13 cellular contexts compared by ENCODE assay signal in the genomic region with DNA sequence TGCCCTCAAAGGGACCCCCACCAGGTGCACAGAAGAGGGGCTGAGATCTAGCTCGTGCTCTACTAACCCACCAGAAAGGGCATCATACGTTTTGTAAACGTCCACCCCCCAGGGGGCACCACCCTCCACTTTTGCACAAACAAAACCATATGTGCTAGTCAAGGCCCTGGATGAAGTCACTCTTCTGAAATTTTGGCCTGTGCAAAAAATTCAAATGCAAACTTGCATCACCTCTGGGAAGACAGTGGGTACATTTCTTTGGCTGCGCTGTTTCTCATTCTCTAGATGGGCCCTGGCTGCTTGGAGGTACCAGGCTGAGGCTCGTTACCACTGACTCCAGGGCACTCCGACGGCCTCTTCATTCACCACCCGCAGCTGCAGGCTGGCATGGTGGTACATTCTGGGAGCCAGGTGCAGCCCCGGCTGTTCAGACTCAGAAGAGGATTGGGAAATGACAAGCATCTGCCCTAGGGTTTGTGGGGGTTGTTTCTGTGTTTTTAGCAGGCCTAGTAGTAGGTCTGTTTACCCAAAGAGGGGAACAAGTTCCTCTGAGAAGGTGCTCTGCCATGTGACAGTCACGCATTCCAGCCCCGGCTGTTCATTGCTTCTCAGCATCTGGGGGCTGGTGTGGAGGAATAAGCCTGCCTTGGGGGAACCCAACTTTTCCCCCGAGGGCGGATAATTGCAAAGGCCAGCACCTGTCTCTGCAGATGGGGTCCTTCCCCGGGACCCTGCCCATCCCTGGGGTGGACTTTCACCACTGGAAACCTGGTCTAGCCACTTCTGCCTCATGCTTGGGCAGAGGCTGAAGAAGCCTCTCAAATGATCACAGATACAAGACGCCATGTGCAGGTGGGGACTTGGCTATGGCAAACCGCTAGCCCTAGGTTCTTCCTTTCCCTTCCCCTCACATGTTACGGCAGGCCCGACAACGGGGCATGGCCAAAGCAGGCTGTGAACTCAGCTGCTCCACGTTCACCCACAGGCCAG.
DNase-seq lines count a peak whose midpoint lies in the region; ATAC-seq, FAIRE-seq and TF ChIP-seq lines count a peak whose summit lies in the region.
"Had no signal": no experiment of that assay in that cellular context is flagged by ENCODE, and none has a peak within 500 bp of the region (broad histone marks: within the 10 kb centered on the region; RNA-seq: fewer than 3 reads in every experiment).

No MANE protein-coding gene starts in this region.

- DNase-seq in AG04449 (ENCODE audit: low read depth, low spot score) (peak; percentile 58), HT1080 (ENCODE audit: low read depth) (peak; percentile 57), mammary epithelial cell (peak; percentile 37), keratinocyte (ENCODE audit: low read depth, low spot score) (no peak), AML-193 (lab: John Stamatoyannopoulos, UW) (no peak), globus pallidus (ENCODE audit: low spot score) (no peak), NCI-H1092 treated with DMSO at 0.1 percent for 48 hours (lab: John Stamatoyannopoulos, UW) (no peak)
- no peak for DNase-seq in natural killer cell treated with Interleukin-12 subunit alpha and Interleukin-12 subunit beta and Interleukin-15 and Interleukin-18, amount 100 ng/mL, for 72 hours (ENCODE audit: low spot score)
- DNase-seq: CD4-positive, CD25-positive, alpha-beta regulatory T cell; cortex of kidney; NCI-H2081 had no signal

- no peaks in the 10 kb centered on the region for H3K27me3 Mint-ChIP-seq in natural killer cell treated with Interleukin-12 subunit alpha and Interleukin-12 subunit beta and Interleukin-15 and Interleukin-18, amount 100 ng/mL, for 72 hours
- H3K27me3 Mint-ChIP-seq: CD4-positive, CD25-positive, alpha-beta regulatory T cell had no signal

- H3K36me3 Mint-ChIP-seq in natural killer cell treated with Interleukin-12 subunit alpha and Interleukin-12 subunit beta and Interleukin-15 and Interleukin-18, amount 100 ng/mL, for 72 hours: peaks cover 10% of the 10 kb centered on the region
- H3K36me3 Mint-ChIP-seq: CD4-positive, CD25-positive, alpha-beta regulatory T cell had no signal

- no peak overlapping the region for H3K27ac Mint-ChIP-seq in natural killer cell treated with Interleukin-12 subunit alpha and Interleukin-12 subunit beta and Interleukin-15 and Interleukin-18, amount 100 ng/mL, for 72 hours
- H3K27ac Mint-ChIP-seq: GM23338 had no signal

- H3K36me3 ChIP-seq in mammary epithelial cell (ENCODE audit: insufficient read depth, low read length) (no peaks in the 10 kb centered on the region), keratinocyte (ENCODE audit: control insufficient read depth in 2 of 2, extremely low read depth in 1 of 2, insufficient read depth in 2 of 2, low read length in 2 of 2) (no peaks in the 10 kb centered on the region)
- H3K36me3 ChIP-seq: ovary had no signal

- intact Hi-C loops in mammary epithelial cell (cut with micrococcal nuclease): loop anchor here (2.0 to 5.0 kb wide), 4 partner anchors 79 to 229 kb away; a partner anchor contains a TSS

- H3K4me1 ChIP-seq in mammary epithelial cell (ENCODE audit: insufficient read depth, low read length) (peaks cover 20% of the 10 kb centered on the region), keratinocyte (ENCODE audit: control insufficient read depth, extremely low read depth, insufficient read depth, low read length) (peaks cover 14% of the 10 kb centered on the region)

- WGBS in mammary epithelial cell (ENCODE audit: low coverage, missing lambda C conversion rate): 49% methylated on average over 19 of the region's 20 CpGs

- no peaks in the 10 kb centered on the region for H3K4me1 Mint-ChIP-seq in natural killer cell treated with Interleukin-12 subunit alpha and Interleukin-12 subunit beta and Interleukin-15 and Interleukin-18, amount 100 ng/mL, for 72 hours (ENCODE audit: low read depth in 2 of 2)
- H3K4me1 Mint-ChIP-seq: CD4-positive, CD25-positive, alpha-beta regulatory T cell had no signal

- BruUV-seq in mammary epithelial cell (replicated peaks; lab: Mats Ljungman, UMichigan): no TSS peak

- H3K27me3 ChIP-seq in mammary epithelial cell (ENCODE audit: insufficient read depth, low read length): no peaks in the 10 kb centered on the region
- no peaks in the 10 kb centered on the region for H3K27me3 ChIP-seq in keratinocyte (ENCODE audit: control insufficient read depth, extremely low read depth, insufficient read depth, low read length)
- H3K27me3 ChIP-seq: ovary had no signal

- CTCF ChIA-PET in AG04449 (lab: Yijun Ruan, JAX): interaction anchor here (0.9 to 2.9 kb wide), 11 partner anchors 10 to 232 kb away, joined by 3 to 8 read pairs (median 4); no protein-coding TSS in a partner anchor
- CTCF ChIA-PET in mammary epithelial cell (lab: Charles Lee; ENCODE audit: low non-redundant PET): no interaction called here

- no peaks in the 10 kb centered on the region for H3K9me1 ChIP-seq in keratinocyte (ENCODE audit: control insufficient read depth, extremely low read depth, insufficient read depth, low read length)

- TF ChIP-seq CTCF in AG04449 (IDR thresholded peaks at IDR 0.05; ENCODE audit: insufficient read depth, low read length, missing control alignments) (peak; percentile 38), mammary epithelial cell (conservative IDR thresholded peaks at IDR 0.05 in 1 of 2, IDR thresholded peaks at IDR 0.05 in 1 of 2; ENCODE audit: extremely low read depth in 1 of 2, insufficient read depth in 1 of 2, low read depth in 1 of 2, low read length in 2 of 2) (no peak), keratinocyte (optimal IDR thresholded peaks at IDR 0.05 in 1 of 3, IDR thresholded peaks at IDR 0.05 in 1 of 3, conservative IDR thresholded peaks at IDR 0.05 in 1 of 3; ENCODE audit: extremely low read depth in 1 of 3, insufficient read depth in 2 of 3, low read length in 3 of 3) (peak in 1 of 3 experiments; percentile 11)

- H4K20me1 ChIP-seq in mammary epithelial cell (ENCODE audit: insufficient read depth, low read length) (no peaks in the 10 kb centered on the region), keratinocyte (ENCODE audit: control insufficient read depth, extremely low read depth, insufficient read depth, low read length) (no peaks in the 10 kb centered on the region)

- H3K9ac ChIP-seq in mammary epithelial cell (ENCODE audit: insufficient read depth, low read length): no peak overlapping the region
- H3K9ac ChIP-seq in keratinocyte (ENCODE audit: control insufficient read depth, extremely low read depth, insufficient read depth, low read length): no peak overlapping the region

- dilution Hi-C loops in mammary epithelial cell (cut with HindIII; ENCODE audit: low sequenced_read_pairs): no loop called here
- dilution Hi-C loops in keratinocyte (cut with MboI; ENCODE audit: extremely low pct_ligation_motif_present, low sequenced_read_pairs): no loop called here

- H3K27ac ChIP-seq in mammary epithelial cell (ENCODE audit: insufficient read depth, low read depth, low read length): peak overlapping the region; percentile 44
- no peak overlapping the region for H3K27ac ChIP-seq in keratinocyte (ENCODE audit: control insufficient read depth, insufficient read depth, low read length)
- H3K27ac ChIP-seq: ovary had no signal

- in situ Hi-C loops in mammary epithelial cell (cut with MboI; ENCODE audit: low sequenced_read_pairs in 2 of 2): no loop called here

- POLR2A ChIA-PET in AG04449 (lab: Yijun Ruan, JAX): interaction anchor here (0.8 to 1.0 kb wide), 3 partner anchors 34 to 160 kb away, joined by 3 to 5 read pairs (median 3); no protein-coding TSS in a partner anchor

- peak overlapping the region; percentile 55 for H2AFZ ChIP-seq in mammary epithelial cell (ENCODE audit: low read depth, low read length)
- no peak overlapping the region for H2AFZ ChIP-seq in keratinocyte (ENCODE audit: control insufficient read depth, low read length)
- H2AFZ ChIP-seq: GM23338 had no signal

- ATAC-seq in natural killer cell treated with Interleukin-12 subunit alpha and Interleukin-12 subunit beta and Interleukin-15 and Interleukin-18, amount 100 ng/mL, for 72 hours: no peak
- ATAC-seq: GM23338 had no signal

- H3K9me3 ChIP-seq in mammary epithelial cell (replicated peaks; ENCODE audit: insufficient read depth, low read length) (no peaks in the 10 kb centered on the region), keratinocyte (ENCODE audit: control insufficient read depth, low read depth, low read length) (no peaks in the 10 kb centered on the region)
- H3K9me3 ChIP-seq: ovary had no signal

- peak; percentile 46 for FAIRE-seq in keratinocyte (lab: Jason Lieb, UNC)

- H3K79me2 ChIP-seq in mammary epithelial cell (ENCODE audit: insufficient read depth, low read length): no peaks in the 10 kb centered on the region
- H3K79me2 ChIP-seq in keratinocyte (ENCODE audit: control insufficient read depth, insufficient read depth, low read length): no peaks in the 10 kb centered on the region

- H3K4me2 ChIP-seq in mammary epithelial cell (ENCODE audit: insufficient read depth, low read depth, low read length) (peak overlapping the region; percentile 44), keratinocyte (ENCODE audit: control insufficient read depth, extremely low read depth, insufficient read depth, low read depth, low read length) (peak overlapping the region; percentile 60)
- H3K4me2 ChIP-seq: GM23338 had no signal

- H3K9me3 Mint-ChIP-seq in natural killer cell treated with Interleukin-12 subunit alpha and Interleukin-12 subunit beta and Interleukin-15 and Interleukin-18, amount 100 ng/mL, for 72 hours: peaks cover 6% of the 10 kb centered on the region

- H3K4me3 ChIP-seq in AG04449 (ENCODE audit: low read depth, low read length) (peak overlapping the region; percentile 18; the same call in 1 of the 2 replicates), mammary epithelial cell (replicated peaks in 1 of 3; ENCODE audit: insufficient read depth in 1 of 3, low read depth in 2 of 3, low read length in 3 of 3) (no peak overlapping the region), keratinocyte (ENCODE audit: control insufficient read depth in 2 of 3, extremely low read depth in 1 of 3, insufficient read depth in 2 of 3, low read depth in 1 of 3, low read length in 3 of 3) (peak overlapping the region in 1 of 3 experiments; percentile 37)
- H3K4me3 ChIP-seq: GM23338, ovary had no signal

- no peak overlapping the region for H3K4me3 Mint-ChIP-seq in natural killer cell treated with Interleukin-12 subunit alpha and Interleukin-12 subunit beta and Interleukin-15 and Interleukin-18, amount 100 ng/mL, for 72 hours
- H3K4me3 Mint-ChIP-seq: CD4-positive, CD25-positive, alpha-beta regulatory T cell; GM23338 had no signal

Comparison
In these comparisons a context has a peak if more than half of its experiments do, and no peak if none do; other contexts are left out.
1. DNase-seq: peak in AG04449 (single experiment), HT1080 (single experiment) and mammary epithelial cell (single experiment); none in keratinocyte (single experiment), AML-193 (0 of 2), globus pallidus (single experiment), natural killer cell treated with Interleukin-12 subunit alpha and Interleukin-12 subunit beta and Interleukin-15 and Interleukin-18, amount 100 ng/mL, for 72 hours (single experiment) and NCI-H1092 treated with DMSO at 0.1 percent for 48 hours (single experiment).